Comparison of ENCODE assay signal across 8 cellular contexts in genomic region chrX:20066968-20067708, GRCh38. TPM values are rescaled to one million over a fixed set of nuclear protein-coding genes. Genes with fewer than 3 reads are reported as not detected.
DNase-seq lines count a peak whose midpoint lies in the region; ATAC-seq and TF ChIP-seq lines count a peak whose summit lies in the region.

No MANE protein-coding gene starts in this region.

- H3K9me3 Mint-ChIP-seq in CD4-positive, alpha-beta memory T cell, result no peaks in the 10 kb centered on the region

- ATAC-seq in GM18505 (IDR thresholded peaks at IDR 0.05; ENCODE audit: unreplicated experiment) (peak; percentile 64), HG03439 (IDR thresholded peaks at IDR 0.05; ENCODE audit: unreplicated experiment) (peak; percentile 71), GM19328 (IDR thresholded peaks at IDR 0.05; ENCODE audit: unreplicated experiment) (no peak)

- H3K9me2 ChIP-seq in PC-9 (ENCODE audit: insufficient read depth), result no peaks in the 10 kb centered on the region

- H3K27me3 Mint-ChIP-seq in CD4-positive, alpha-beta memory T cell, result no peaks in the 10 kb centered on the region

- no peaks in the 10 kb centered on the region for H3K36me3 Mint-ChIP-seq in CD4-positive, alpha-beta memory T cell

- BruUV-seq in PC-9 (replicated peaks; lab: Mats Ljungman, UMichigan), result no TSS peak

- no peaks in the 10 kb centered on the region for H3K27me3 ChIP-seq in CD4-positive, alpha-beta memory T cell (ENCODE audit: insufficient read depth, low read length)
- H3K27me3 ChIP-seq in PC-9 (ENCODE audit: insufficient read depth, low read depth) (no peaks in the 10 kb centered on the region), colonic mucosa (no peaks in the 10 kb centered on the region)

- H3K4me3 Mint-ChIP-seq in CD4-positive, alpha-beta memory T cell, result no peak overlapping the region

- CTCF ChIA-PET in CD4-positive, alpha-beta memory T cell (lab: Charles Lee; ENCODE audit: partially characterized antibody), result interaction anchor here (1.5 to 3.4 kb wide), 3 partner anchors 162 to 695 kb away, joined by 4 to 24 read pairs (median 10); no protein-coding TSS in a partner anchor
- CTCF ChIA-PET in PC-9 (lab: Charles Lee), result interaction anchor here (0.5 to 1.4 kb wide), 5 partner anchors 34 to 162 kb away, joined by 3 to 8 read pairs (median 7); no protein-coding TSS in a partner anchor

- H3K4me1 ChIP-seq in CD4-positive, alpha-beta memory T cell (ENCODE audit: insufficient read depth, low read length), result no peaks in the 10 kb centered on the region
- H3K4me1 ChIP-seq in PC-9 (replicated peaks; ENCODE audit: insufficient read depth), result peaks cover 22% of the 10 kb centered on the region
- H3K4me1 ChIP-seq in colonic mucosa, result no peaks in the 10 kb centered on the region

- intact Hi-C loops in CD4-positive, alpha-beta memory T cell (cut with micrococcal nuclease), result loop anchor here (1.0 kb wide), 2 partner anchors 162 to 695 kb away; no protein-coding TSS in a partner anchor
- intact Hi-C loops in PC-9 (cut with micrococcal nuclease; ENCODE audit: unreplicated experiment) (loop anchor here (1.0 to 5.0 kb wide), 6 partner anchors 76 to 695 kb away; partner anchors contain the start of gene BCLAF3), colonic mucosa (cut with DNase I) (loop anchor here (5.0 kb wide), 2 partner anchors 165 to 520 kb away; no protein-coding TSS in a partner anchor)

- peak; percentile 76 for TF ChIP-seq CTCF in PC-9 (conservative IDR thresholded peaks at IDR 0.05)
- peak; percentile 47 for TF ChIP-seq CTCF in colonic mucosa (IDR thresholded peaks at IDR 0.05)

- H3K79me2 ChIP-seq in PC-9 (ENCODE audit: low read depth), result no peaks in the 10 kb centered on the region

- H3K9ac ChIP-seq in colonic mucosa (ENCODE audit: low read depth in 2 of 2, low read length in 2 of 2), result no peak overlapping the region

- DNase-seq in CD4-positive, alpha-beta memory T cell, result peak in 4 of 5 donors; percentile 24 to 31 (median 26)
- DNase-seq in PC-9, result peak; percentile 21 to 55
- peak; percentile 31 for DNase-seq in colonic mucosa
- peak; percentile 30 for DNase-seq in mucosa of gallbladder (ENCODE audit: low spot score)
- DNase-seq in middle frontal gyrus (ENCODE audit: extremely low spot score, low spot score), result no peak

- H3K27ac Mint-ChIP-seq in CD4-positive, alpha-beta memory T cell, result peak overlapping the region in 1 of 7 donors; percentile 76

- no peaks in the 10 kb centered on the region for H3F3A ChIP-seq in PC-9 (ENCODE audit: insufficient read depth, low read depth)

- no peak overlapping the region for H3K4me3 ChIP-seq in CD4-positive, alpha-beta memory T cell (ENCODE audit: low read length in 2 of 2)
- H3K4me3 ChIP-seq in PC-9 (peak overlapping the region; percentile 29; the same call in 1 of the 2 replicates), colonic mucosa (no peak overlapping the region)

- no peak overlapping the region for H3K27ac ChIP-seq in CD4-positive, alpha-beta memory T cell (ENCODE audit: low read depth, low read length)
- H3K27ac ChIP-seq in PC-9 (peak overlapping the region; percentile 49), colonic mucosa (no peak overlapping the region)

- H3K36me3 ChIP-seq in CD4-positive, alpha-beta memory T cell (ENCODE audit: insufficient read depth, low read length), result no peaks in the 10 kb centered on the region
- H3K36me3 ChIP-seq in PC-9 (ENCODE audit: low read depth) (no peaks in the 10 kb centered on the region), colonic mucosa (no peaks in the 10 kb centered on the region)

- no peak for TF ChIP-seq POLR2A in GM18505 (IDR thresholded peaks at IDR 0.05; ENCODE audit: borderline replicate concordance, extremely low read depth, insufficient read depth, insufficient read length)

- H2AFZ ChIP-seq in PC-9, result peak overlapping the region; percentile 18; the same call in 1 of the 2 replicates

- H3K4me2 ChIP-seq in PC-9, result peak overlapping the region; percentile 66

- POLR2A ChIA-PET in CD4-positive, alpha-beta memory T cell (lab: Charles Lee; ENCODE audit: partially characterized antibody), result no interaction called here
- POLR2A ChIA-PET in PC-9 (lab: Charles Lee; ENCODE audit: unreplicated experiment), result interaction anchor here (0.8 kb wide), 1 partner anchor 72 kb away, joined by 5 read pairs; no protein-coding TSS in a partner anchor

- no peaks in the 10 kb centered on the region for H4K20me1 ChIP-seq in PC-9 (ENCODE audit: insufficient read depth)

- no peaks in the 10 kb centered on the region for H3K9me3 ChIP-seq in CD4-positive, alpha-beta memory T cell (ENCODE audit: control insufficient read depth in 1 of 2, low read length in 2 of 2)
- H3K9me3 ChIP-seq in PC-9 (ENCODE audit: insufficient read depth, low read depth), result no peaks in the 10 kb centered on the region
- no peaks in the 10 kb centered on the region for H3K9me3 ChIP-seq in colonic mucosa

- H3K4me1 Mint-ChIP-seq in CD4-positive, alpha-beta memory T cell, result no peaks in the 10 kb centered on the region

RNA-seq across cellular contexts. Expression of gene MAP7D2, which starts 49.6 kb away (rescaled TPM):
- under 1 TPM in 1 of 2 experiments, not detected in 1; 0.17 TPM for total RNA-seq in CD4-positive, alpha-beta memory T cell
- polyA plus RNA-seq in CD4-positive, alpha-beta memory T cell, result under 1 TPM in 1 of 2 donors, not detected in 1; 0.14 TPM
- total RNA-seq in PC-9 (2021) (not detected in 2 replicates), colonic mucosa (1 to 10 TPM; 2.1 to 2.4 TPM), mucosa of gallbladder (5.2 TPM)
